1 cellular context compared by ENCODE assay signal in the genomic region with DNA sequence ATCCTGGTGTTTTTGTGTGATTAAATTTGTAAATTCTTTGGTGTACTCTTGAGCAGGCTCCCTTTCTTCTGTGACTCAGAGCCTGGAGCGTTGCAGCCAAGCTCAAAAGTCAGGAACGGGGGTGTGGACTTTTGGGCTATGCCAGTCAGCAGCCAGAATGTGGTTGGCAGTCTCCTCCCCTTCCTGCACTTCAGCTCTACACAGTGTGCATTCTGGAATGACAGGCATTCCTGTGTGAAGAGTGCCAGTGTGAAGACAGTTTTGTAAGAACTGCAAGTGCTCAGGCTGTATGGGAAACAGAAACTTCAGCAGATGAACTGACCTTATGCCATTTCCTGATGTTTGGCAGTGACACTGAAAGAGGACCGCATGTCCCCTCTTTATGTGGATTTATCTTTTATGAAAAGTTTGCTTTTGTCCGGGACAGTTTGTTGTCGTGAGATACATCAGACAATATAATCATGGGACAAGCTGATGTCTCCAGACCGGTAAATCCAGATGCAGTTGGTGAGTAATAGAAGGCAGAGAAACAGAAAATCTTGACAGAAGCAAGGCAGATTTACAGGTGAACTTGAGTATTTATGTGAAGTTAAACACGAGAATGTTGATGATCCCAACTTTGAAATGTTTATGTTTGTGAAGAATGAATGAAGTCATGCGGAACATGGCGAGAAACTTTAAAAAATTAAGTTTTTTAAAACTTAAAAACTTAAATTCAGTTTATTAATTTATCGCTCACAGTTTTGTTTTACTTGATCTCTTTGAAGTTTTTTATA.
TF ChIP-seq lines count a peak whose summit lies in the region.

No MANE protein-coding gene starts in this region.

TF ChIP-seq in HCT116, 20 proteins besides CTCF, POLR2A, EP300 and RAD21 (continued from another document):
- TF ChIP-seq, protein P1, sequence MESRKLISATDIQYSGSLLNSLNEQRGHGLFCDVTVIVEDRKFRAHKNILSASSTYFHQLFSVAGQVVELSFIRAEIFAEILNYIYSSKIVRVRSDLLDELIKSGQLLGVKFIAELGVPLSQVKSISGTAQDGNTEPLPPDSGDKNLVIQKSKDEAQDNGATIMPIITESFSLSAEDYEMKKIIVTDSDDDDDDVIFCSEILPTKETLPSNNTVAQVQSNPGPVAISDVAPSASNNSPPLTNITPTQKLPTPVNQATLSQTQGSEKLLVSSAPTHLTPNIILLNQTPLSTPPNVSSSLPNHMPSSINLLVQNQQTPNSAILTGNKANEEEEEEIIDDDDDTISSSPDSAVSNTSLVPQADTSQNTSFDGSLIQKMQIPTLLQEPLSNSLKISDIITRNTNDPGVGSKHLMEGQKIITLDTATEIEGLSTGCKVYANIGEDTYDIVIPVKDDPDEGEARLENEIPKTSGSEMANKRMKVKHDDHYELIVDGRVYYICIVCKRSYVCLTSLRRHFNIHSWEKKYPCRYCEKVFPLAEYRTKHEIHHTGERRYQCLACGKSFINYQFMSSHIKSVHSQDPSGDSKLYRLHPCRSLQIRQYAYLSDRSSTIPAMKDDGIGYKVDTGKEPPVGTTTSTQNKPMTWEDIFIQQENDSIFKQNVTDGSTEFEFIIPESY (IDR thresholded peaks at IDR 0.05; ENCODE audit: extremely low read depth, insufficient replicate concordance, low read length) = no peak
- TF ChIP-seq POLR2AphosphoS5 (IDR thresholded peaks at IDR 0.05; ENCODE audit: low read depth, low read length) (peak; percentile 84), TCF7L2 (IDR thresholded peaks at IDR 0.05; ENCODE audit: borderline replicate concordance, extremely low read depth, insufficient read depth, insufficient read length) (peak; percentile 56), YY1 (IDR thresholded peaks at IDR 0.05; ENCODE audit: extremely low read depth, insufficient replicate concordance, low read depth, low read length) (peak; percentile 51), EZH2phosphoT487 (IDR thresholded peaks at IDR 0.05; ENCODE audit: borderline replicate concordance) (no peak), SP1 (IDR thresholded peaks at IDR 0.05; ENCODE audit: low read depth) (peak; percentile 76), ZFX (IDR thresholded peaks at IDR 0.05) (no peak), ELF1 (IDR thresholded peaks at IDR 0.05; ENCODE audit: borderline replicate concordance, low read depth) (peak; percentile 8; the same call in 1 of the 2 replicates)
